In the genomic region with DNA sequence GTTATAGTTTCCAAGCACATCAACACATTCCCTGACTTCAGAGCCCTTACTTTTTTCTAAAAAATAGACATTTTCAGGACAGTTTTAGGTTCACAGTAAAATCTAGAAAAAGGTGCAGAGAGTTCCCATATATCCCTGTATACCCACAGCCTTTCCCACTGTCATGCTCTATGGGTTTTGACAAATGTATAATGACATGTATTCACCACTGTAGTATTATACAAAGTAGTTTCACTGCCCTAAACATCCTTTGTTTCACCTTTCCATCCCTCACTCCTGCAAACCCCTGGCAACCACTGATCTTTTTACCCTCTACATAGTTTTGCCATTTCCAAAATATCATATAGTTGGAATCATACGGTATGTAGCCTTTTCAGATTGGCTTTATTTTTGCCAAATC, we compare ENCODE assay signal across 18 cellular contexts. TPM values are rescaled to one million over a fixed set of nuclear protein-coding genes. Genes with fewer than 3 reads are reported as not detected.
DNase-seq lines count a peak whose midpoint lies in the region; ATAC-seq and TF ChIP-seq lines count a peak whose summit lies in the region.
"Had no signal": no experiment of that assay in that cellular context is flagged by ENCODE, and none has a peak within 500 bp of the region (broad histone marks: within the 10 kb centered on the region; RNA-seq: fewer than 3 reads in every experiment).

No MANE protein-coding gene starts in this region.

- peaks cover 77% of the 10 kb centered on the region for H3K36me3 Mint-ChIP-seq in stimulated activated naive CD8-positive, alpha-beta T cell treated with anti-CD3 and anti-CD28 coated beads, Interleukin-15, Interleukin-2, amounts not matched to agents 100 ng/mL and 50 ng/mL, for 24 hours (ENCODE audit: low read depth)
- peaks cover 57% of the 10 kb centered on the region for H3K36me3 Mint-ChIP-seq in activated CD8-positive, alpha-beta T cell treated with anti-CD3 and anti-CD28 coated beads, Interleukin-2, amount 10 ng/mL, durations not matched to agents 7 days and 5 days (ENCODE audit: low read depth)
- peaks cover 24% of the 10 kb centered on the region for H3K36me3 Mint-ChIP-seq in mesothelial cell of epicardium

- H3K4me1 Mint-ChIP-seq in stimulated activated naive CD8-positive, alpha-beta T cell treated with anti-CD3 and anti-CD28 coated beads, Interleukin-15, Interleukin-2, amounts not matched to agents 100 ng/mL and 50 ng/mL, for 24 hours (ENCODE audit: low read depth) = peaks cover 68% of the 10 kb centered on the region
- peaks cover 57% of the 10 kb centered on the region for H3K4me1 Mint-ChIP-seq in stimulated activated naive CD8-positive, alpha-beta T cell treated with anti-CD3 and anti-CD28 coated beads, Interleukin-15, amount 100 ng/mL, for 72 hours
- peaks cover 34% of the 10 kb centered on the region for H3K4me1 Mint-ChIP-seq in activated CD8-positive, alpha-beta T cell treated with anti-CD3 and anti-CD28 coated beads, Interleukin-2, amount 10 ng/mL, durations not matched to agents 7 days and 5 days (ENCODE audit: low read depth)
- H3K4me1 Mint-ChIP-seq in mesothelial cell of epicardium = peaks cover 3% of the 10 kb centered on the region

- POLR2A ChIA-PET in activated CD8-positive, alpha-beta T cell treated with anti-CD3 and anti-CD28 coated beads, Interleukin-2, amount 10 ng/mL, durations not matched to agents 7 days and 5 days (lab: Charles Lee) = no interaction called here

- CTCF ChIA-PET in activated CD8-positive, alpha-beta T cell treated with anti-CD3 and anti-CD28 coated beads, Interleukin-2, amount 10 ng/mL, durations not matched to agents 7 days and 5 days (lab: Charles Lee) = no interaction called here

- TF ChIP-seq CTCF in mesothelial cell of epicardium (IDR thresholded peaks at IDR 0.05; ENCODE audit: unreplicated experiment) (no peak), GM13977 (IDR thresholded peaks at IDR 0.05; ENCODE audit: extremely low read depth, insufficient read depth, missing control alignments) (no peak)

- H3K27me3 Mint-ChIP-seq in stimulated activated naive CD8-positive, alpha-beta T cell treated with anti-CD3 and anti-CD28 coated beads, Interleukin-15, Interleukin-2, amounts not matched to agents 100 ng/mL and 50 ng/mL, for 24 hours = no peaks in the 10 kb centered on the region
- no peaks in the 10 kb centered on the region for H3K27me3 Mint-ChIP-seq in stimulated activated naive CD8-positive, alpha-beta T cell treated with anti-CD3 and anti-CD28 coated beads, Interleukin-15, amount 100 ng/mL, for 72 hours
- no peaks in the 10 kb centered on the region for H3K27me3 Mint-ChIP-seq in activated CD8-positive, alpha-beta T cell treated with anti-CD3 and anti-CD28 coated beads, Interleukin-2, amount 10 ng/mL, durations not matched to agents 7 days and 5 days (ENCODE audit: low read depth)
- H3K27me3 Mint-ChIP-seq in mesothelial cell of epicardium (ENCODE audit: low read depth) = no peaks in the 10 kb centered on the region

- no peaks in the 10 kb centered on the region for H3K9me3 Mint-ChIP-seq in stimulated activated naive CD8-positive, alpha-beta T cell treated with anti-CD3 and anti-CD28 coated beads, Interleukin-15, Interleukin-2, amounts not matched to agents 100 ng/mL and 50 ng/mL, for 24 hours
- H3K9me3 Mint-ChIP-seq in stimulated activated naive CD8-positive, alpha-beta T cell treated with anti-CD3 and anti-CD28 coated beads, Interleukin-15, amount 100 ng/mL, for 72 hours = no peaks in the 10 kb centered on the region
- H3K9me3 Mint-ChIP-seq in activated CD8-positive, alpha-beta T cell treated with anti-CD3 and anti-CD28 coated beads, Interleukin-2, amount 10 ng/mL, durations not matched to agents 7 days and 5 days (ENCODE audit: insufficient read depth) = no peaks in the 10 kb centered on the region
- H3K9me3 Mint-ChIP-seq in mesothelial cell of epicardium = no peaks in the 10 kb centered on the region

- DNase-seq in stimulated activated naive CD8-positive, alpha-beta T cell treated with anti-CD3 and anti-CD28 coated beads, Interleukin-15, amount 100 ng/mL, for 72 hours = no peak
- DNase-seq in activated CD8-positive, alpha-beta T cell treated with anti-CD3 and anti-CD28 coated beads, Interleukin-2, amount 10 ng/mL, durations not matched to agents 7 days and 5 days = no peak
- DNase-seq in mesothelial cell of epicardium (ENCODE audit: low spot score in 2 of 2, unreplicated experiment in 2 of 2) (no peak), GM13977 (ENCODE audit: low spot score) (no peak), NCI-H510A treated with DMSO at 0.1 percent for 48 hours (lab: John Stamatoyannopoulos, UW) (no peak)
- DNase-seq: AML-193, Calu3, GOT3, MG63, NCI-H1092 treated with DMSO at 0.1 percent for 48 hours, NCI-H1694, NCI-H446 treated with DMSO at 0.1 percent for 48 hours, NCI-H774, SK-N-SH had no signal

- in situ Hi-C loops in GM13977 (cut with MboI; ENCODE audit: low pct_unique_long_range_greater_than_20kb, low sequenced_read_pairs, unreplicated experiment) = no loop called here

- H3K4me3 Mint-ChIP-seq in stimulated activated naive CD8-positive, alpha-beta T cell treated with anti-CD3 and anti-CD28 coated beads, Interleukin-15, Interleukin-2, amounts not matched to agents 100 ng/mL and 50 ng/mL, for 24 hours = no peak overlapping the region
- peak overlapping the region in 1 of 2 donors; percentile 0 for H3K4me3 Mint-ChIP-seq in stimulated activated naive CD8-positive, alpha-beta T cell treated with anti-CD3 and anti-CD28 coated beads, Interleukin-15, amount 100 ng/mL, for 72 hours
- no peak overlapping the region for H3K4me3 Mint-ChIP-seq in activated CD8-positive, alpha-beta T cell treated with anti-CD3 and anti-CD28 coated beads, Interleukin-2, amount 10 ng/mL, durations not matched to agents 7 days and 5 days
- no peak overlapping the region for H3K4me3 Mint-ChIP-seq in mesothelial cell of epicardium

- H3K27ac Mint-ChIP-seq in stimulated activated naive CD8-positive, alpha-beta T cell treated with anti-CD3 and anti-CD28 coated beads, Interleukin-15, Interleukin-2, amounts not matched to agents 100 ng/mL and 50 ng/mL, for 24 hours = peak overlapping the region; percentile 2
- H3K27ac Mint-ChIP-seq in stimulated activated naive CD8-positive, alpha-beta T cell treated with anti-CD3 and anti-CD28 coated beads, Interleukin-15, amount 100 ng/mL, for 72 hours = no peak overlapping the region
- peak overlapping the region; percentile 60 for H3K27ac Mint-ChIP-seq in activated CD8-positive, alpha-beta T cell treated with anti-CD3 and anti-CD28 coated beads, Interleukin-2, amount 10 ng/mL, durations not matched to agents 7 days and 5 days
- H3K27ac Mint-ChIP-seq in mesothelial cell of epicardium = no peak overlapping the region

- no peak for ATAC-seq in stimulated activated naive CD8-positive, alpha-beta T cell treated with anti-CD3 and anti-CD28 coated beads, Interleukin-15, amount 100 ng/mL, for 72 hours
- ATAC-seq in GM21447 (IDR thresholded peaks at IDR 0.05; ENCODE audit: unreplicated experiment) (peak; percentile 63), HG02623 (IDR thresholded peaks at IDR 0.05; ENCODE audit: unreplicated experiment) (no peak)
- no peak for ATAC-seq in activated CD8-positive, alpha-beta T cell treated with anti-CD3 and anti-CD28 coated beads, Interleukin-2, amount 10 ng/mL, durations not matched to agents 7 days and 5 days
- ATAC-seq: Panc1 had no signal

RNA-seq across cellular contexts. Expression of a gene that starts 15.6 kb away (rescaled TPM):
- total RNA-seq in activated CD8-positive, alpha-beta T cell treated with anti-CD3 and anti-CD28 coated beads, Interleukin-2, amount 10 ng/mL, durations not matched to agents 7 days and 5 days = 10 to 100 TPM; 36.7 to 38.7 TPM
- 36.2 to 40.0 TPM (median 37.6 TPM) in 3 replicates for total RNA-seq in mesothelial cell of epicardium

Comparison
In these comparisons a context has a peak if more than half of its experiments do, and no peak if none do; other contexts are left out.
1. H3K27ac Mint-ChIP-seq: peak in stimulated activated naive CD8-positive, alpha-beta T cell treated with anti-CD3 and anti-CD28 coated beads, Interleukin-15, Interleukin-2, amounts not matched to agents 100 ng/mL and 50 ng/mL, for 24 hours (single experiment) and activated CD8-positive, alpha-beta T cell treated with anti-CD3 and anti-CD28 coated beads, Interleukin-2, amount 10 ng/mL, durations not matched to agents 7 days and 5 days (single experiment); none in stimulated activated naive CD8-positive, alpha-beta T cell treated with anti-CD3 and anti-CD28 coated beads, Interleukin-15, amount 100 ng/mL, for 72 hours (0 of 2) and mesothelial cell of epicardium (single experiment).